23 cellular contexts compared by ENCODE assay signal in genomic region chr20:20173269-20173668, GRCh38.
"Had no signal": no experiment of that assay in that cellular context is flagged by ENCODE, and none has a peak within 500 bp of the region (broad histone marks: within the 10 kb centered on the region; RNA-seq: fewer than 3 reads in every experiment).

No MANE protein-coding gene starts in this region.

- ATAC-seq: activated CD4-positive, alpha-beta T cell treated with anti-CD3 and anti-CD28 coated beads for 36 hours; activated CD8-positive, alpha-beta memory T cell treated with anti-CD3 and anti-CD28 coated beads, Interleukin-2, amount 10 ng/mL, durations not matched to agents 7 days and 5 days; activated CD8-positive, alpha-beta T cell treated with anti-CD3 and anti-CD28 coated beads, Interleukin-2, amount 10 ng/mL, durations not matched to agents 7 days and 5 days; activated naive CD8-positive, alpha-beta T cell treated with anti-CD3 and anti-CD28 coated beads, Interleukin-2, amount 50 U/mL, for 24 hours; body of pancreas had no signal

- DNase-seq: activated CD4-positive, alpha-beta memory T cell treated with anti-CD3 and anti-CD28 coated beads for 36 hours; activated CD4-positive, alpha-beta T cell treated with anti-CD3 and anti-CD28 coated beads for 36 hours; activated CD4-positive, alpha-beta T cell treated with anti-CD3 and anti-CD28 coated beads, Interleukin-2, amount 10 ng/mL, durations not matched to agents 24 days and 14 days; activated CD4-positive, CD25-positive, alpha-beta regulatory T cell; activated CD4-positive, CD25-positive, alpha-beta regulatory T cell treated with anti-CD3 and anti-CD28 coated beads, Interleukin-2, amount 50 U/mL, for 72 hours; activated CD8-positive, alpha-beta memory T cell treated with anti-CD3 and anti-CD28 coated beads, Interleukin-2, amount 10 ng/mL, durations not matched to agents 7 days and 5 days; activated CD8-positive, alpha-beta memory T cell treated with anti-CD3 and anti-CD28 coated beads, Interleukin-2, amount 50 U/mL, for 4 hours; activated CD8-positive, alpha-beta T cell treated with anti-CD3 and anti-CD28 coated beads, Interleukin-2, amount 10 ng/mL, durations not matched to agents 7 days and 5 days; activated effector memory CD4-positive, alpha-beta T cell treated with anti-CD3 and anti-CD28 coated beads, Interleukin-2, amount 50 U/mL, for 16 hours; activated naive CD4-positive, alpha-beta T cell treated with anti-CD3 and anti-CD28 coated beads for 36 hours; activated naive CD8-positive, alpha-beta T cell treated with anti-CD3 and anti-CD28 coated beads for 36 hours; activated naive CD8-positive, alpha-beta T cell treated with anti-CD3 and anti-CD28 coated beads, Interleukin-2, amount 50 U/mL, for 24 hours; activated T-cell treated with anti-CD3 and anti-CD28 coated beads, Interleukin-2, amount 50 U/mL, for 1 hour; activated T-cell treated with anti-CD3 and anti-CD28 coated beads, Interleukin-2, amount 50 U/mL, for 48 hours; adrenal gland; amygdala; aorta; body of pancreas; colonic mucosa; effector CD8-positive, alpha-beta T cell; foreskin fibroblast; T-helper 2 cell had no signal

- H3K27ac ChIP-seq: adrenal gland, body of pancreas, colonic mucosa, epithelial cell of prostate had no signal
